1 cellular context compared by ENCODE assay signal in the genomic region with DNA sequence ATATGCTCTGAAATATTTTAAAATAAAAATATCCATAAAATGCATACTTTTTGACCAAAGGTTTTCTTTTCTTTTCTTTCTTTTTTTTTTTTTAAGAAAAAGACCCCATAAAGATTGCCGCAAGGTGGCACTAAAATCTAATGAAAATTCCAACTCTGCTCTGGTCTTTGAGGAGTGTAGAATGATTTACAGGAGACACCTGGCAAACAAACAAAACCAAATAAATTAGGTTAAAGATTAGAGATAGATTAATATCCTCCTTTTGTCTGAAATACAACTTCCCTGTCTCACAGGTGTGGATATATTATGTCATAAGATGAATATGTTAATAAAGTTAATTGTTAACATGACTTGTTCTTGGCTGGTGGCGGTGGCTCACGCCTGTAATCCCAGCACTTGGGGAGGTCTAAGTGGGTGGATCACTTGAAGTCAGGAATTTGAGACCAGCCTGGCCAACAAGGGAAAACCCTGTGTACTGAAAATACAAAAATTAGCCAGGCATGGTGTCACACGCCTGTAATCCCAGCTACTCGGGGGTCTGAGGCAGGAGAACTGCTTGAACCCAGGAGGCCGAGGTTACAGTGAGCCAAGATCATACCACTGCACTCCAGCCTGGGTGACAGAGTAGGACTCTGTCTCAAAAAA.
TF ChIP-seq lines count a peak whose summit lies in the region.

No MANE protein-coding gene starts in this region.

TF ChIP-seq in GM23338, 12 proteins besides CTCF, POLR2A, EP300 and RAD21 (continued from another document):
- TF ChIP-seq ZNF462 (CRISPR knock-in tag; IDR thresholded peaks at IDR 0.05) = no peak
- no peak for TF ChIP-seq EZH2 (IDR thresholded peaks at IDR 0.05; ENCODE audit: low read depth, unreplicated experiment)
